In the genomic region with DNA sequence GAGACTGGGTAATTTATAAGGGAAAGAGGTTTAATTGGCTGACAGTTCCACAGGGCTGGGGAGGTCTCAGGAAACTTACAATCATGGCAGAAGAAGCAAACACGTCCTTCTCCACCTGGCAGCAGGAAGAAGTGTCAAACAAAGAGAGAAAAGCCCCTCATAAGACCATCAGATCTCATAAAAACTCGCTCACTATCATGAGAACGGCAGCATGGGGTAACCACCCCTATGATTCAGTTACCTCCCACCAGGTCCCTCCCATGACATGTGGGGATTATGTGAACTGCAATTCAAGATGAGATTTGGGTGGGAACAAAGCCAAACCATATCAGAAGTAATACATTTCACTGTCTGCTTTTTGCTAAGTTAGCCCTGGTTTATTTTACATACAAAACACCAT, we compare ENCODE assay signal across 1 cellular context.
TF ChIP-seq lines count a peak whose summit lies in the region.

No MANE protein-coding gene starts in this region.

TF ChIP-seq in HEK293, 187 proteins besides CTCF, POLR2A, EP300 and RAD21 (continued from another document):
- TF ChIP-seq, protein P1, sequence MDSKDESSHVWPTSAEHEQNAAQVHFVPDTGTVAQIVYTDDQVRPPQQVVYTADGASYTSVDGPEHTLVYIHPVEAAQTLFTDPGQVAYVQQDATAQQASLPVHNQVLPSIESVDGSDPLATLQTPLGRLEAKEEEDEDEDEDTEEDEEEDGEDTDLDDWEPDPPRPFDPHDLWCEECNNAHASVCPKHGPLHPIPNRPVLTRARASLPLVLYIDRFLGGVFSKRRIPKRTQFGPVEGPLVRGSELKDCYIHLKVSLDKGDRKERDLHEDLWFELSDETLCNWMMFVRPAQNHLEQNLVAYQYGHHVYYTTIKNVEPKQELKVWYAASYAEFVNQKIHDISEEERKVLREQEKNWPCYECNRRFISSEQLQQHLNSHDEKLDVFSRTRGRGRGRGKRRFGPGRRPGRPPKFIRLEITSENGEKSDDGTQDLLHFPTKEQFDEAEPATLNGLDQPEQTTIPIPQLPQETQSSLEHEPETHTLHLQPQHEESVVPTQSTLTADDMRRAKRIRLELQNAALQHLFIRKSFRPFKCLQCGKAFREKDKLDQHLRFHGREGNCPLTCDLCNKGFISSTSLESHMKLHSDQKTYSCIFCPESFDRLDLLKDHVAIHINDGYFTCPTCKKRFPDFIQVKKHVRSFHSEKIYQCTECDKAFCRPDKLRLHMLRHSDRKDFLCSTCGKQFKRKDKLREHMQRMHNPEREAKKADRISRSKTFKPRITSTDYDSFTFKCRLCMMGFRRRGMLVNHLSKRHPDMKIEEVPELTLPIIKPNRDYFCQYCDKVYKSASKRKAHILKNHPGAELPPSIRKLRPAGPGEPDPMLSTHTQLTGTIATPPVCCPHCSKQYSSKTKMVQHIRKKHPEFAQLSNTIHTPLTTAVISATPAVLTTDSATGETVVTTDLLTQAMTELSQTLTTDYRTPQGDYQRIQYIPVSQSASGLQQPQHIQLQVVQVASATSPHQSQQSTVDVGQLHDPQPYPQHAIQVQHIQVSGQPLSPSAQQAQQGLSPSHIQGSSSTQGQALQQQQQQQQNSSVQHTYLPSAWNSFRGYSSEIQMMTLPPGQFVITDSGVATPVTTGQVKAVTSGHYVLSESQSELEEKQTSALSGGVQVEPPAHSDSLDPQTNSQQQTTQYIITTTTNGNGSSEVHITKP (tag by site-specific recombination; IDR thresholded peaks at IDR 0.05), result peak; percentile 87
- no peak for TF ChIP-seq ZNF629 (tag by site-specific recombination; IDR thresholded peaks at IDR 0.05)
- no peak for TF ChIP-seq ZNF623 (tag by site-specific recombination; IDR thresholded peaks at IDR 0.05)
